Comparison of ENCODE assay signal across 1 cellular context in the genomic region with DNA sequence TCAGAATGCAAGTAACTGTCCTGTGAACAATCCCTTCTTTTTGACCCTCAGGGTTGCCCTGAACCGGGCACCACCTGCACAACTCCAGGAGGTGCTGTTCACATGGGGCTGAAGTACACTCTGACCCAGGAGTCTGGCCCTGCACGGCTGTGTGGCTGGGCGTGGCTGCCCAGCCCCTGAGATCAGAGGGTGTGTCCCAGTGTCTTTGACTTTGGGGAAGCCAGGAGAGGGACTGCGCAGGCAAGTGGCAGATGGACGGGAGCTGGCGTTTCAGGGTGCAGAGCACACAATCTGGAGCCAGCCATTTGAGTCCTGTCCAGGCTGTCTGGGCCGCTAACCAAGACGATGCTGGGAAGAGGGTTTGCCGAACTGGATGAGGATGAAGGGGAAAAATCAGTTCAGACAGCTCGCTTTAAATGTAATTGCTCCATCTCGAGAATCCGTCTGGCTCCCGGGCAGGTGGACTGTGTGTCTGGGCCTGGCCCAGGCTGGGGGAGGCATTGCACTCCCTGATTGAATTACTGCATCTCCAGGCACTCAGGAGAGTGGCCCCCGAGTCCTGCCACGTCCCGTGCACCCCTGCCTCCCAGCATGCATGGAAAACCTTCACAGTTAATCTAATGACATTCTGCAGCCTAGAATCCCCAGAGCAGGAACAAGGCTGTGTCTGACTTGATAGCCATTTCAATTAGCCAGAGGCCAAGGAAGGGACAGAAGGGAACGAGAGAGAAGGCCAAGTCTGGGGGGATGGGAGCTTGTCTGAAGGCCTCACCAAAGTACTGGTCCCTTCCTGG.
A peak's percentile ranks its signal among the peaks of the same experiment; 100 is the strongest.
TF ChIP-seq lines count a peak whose summit lies in the region.

No MANE protein-coding gene starts in this region.

TF ChIP-seq in K562, 482 proteins besides CTCF, POLR2A, EP300 and RAD21:
- TF ChIP-seq NRF1 (conservative IDR thresholded peaks at IDR 0.05 in 1 of 2, IDR thresholded peaks at IDR 0.05 in 1 of 2) (peak; percentile 36 to 61; a peak in 3 of 4 replicates), ZNF830 (CRISPR knock-in tag; IDR thresholded peaks at IDR 0.05) (no peak)
- TF ChIP-seq, protein P1, sequence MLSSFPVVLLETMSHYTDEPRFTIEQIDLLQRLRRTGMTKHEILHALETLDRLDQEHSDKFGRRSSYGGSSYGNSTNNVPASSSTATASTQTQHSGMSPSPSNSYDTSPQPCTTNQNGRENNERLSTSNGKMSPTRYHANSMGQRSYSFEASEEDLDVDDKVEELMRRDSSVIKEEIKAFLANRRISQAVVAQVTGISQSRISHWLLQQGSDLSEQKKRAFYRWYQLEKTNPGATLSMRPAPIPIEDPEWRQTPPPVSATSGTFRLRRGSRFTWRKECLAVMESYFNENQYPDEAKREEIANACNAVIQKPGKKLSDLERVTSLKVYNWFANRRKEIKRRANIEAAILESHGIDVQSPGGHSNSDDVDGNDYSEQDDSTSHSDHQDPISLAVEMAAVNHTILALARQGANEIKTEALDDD (IDR thresholded peaks at IDR 0.05), result no peak
TF ChIP-seq in K562: peak in this region for 1.
